In the genomic region with DNA sequence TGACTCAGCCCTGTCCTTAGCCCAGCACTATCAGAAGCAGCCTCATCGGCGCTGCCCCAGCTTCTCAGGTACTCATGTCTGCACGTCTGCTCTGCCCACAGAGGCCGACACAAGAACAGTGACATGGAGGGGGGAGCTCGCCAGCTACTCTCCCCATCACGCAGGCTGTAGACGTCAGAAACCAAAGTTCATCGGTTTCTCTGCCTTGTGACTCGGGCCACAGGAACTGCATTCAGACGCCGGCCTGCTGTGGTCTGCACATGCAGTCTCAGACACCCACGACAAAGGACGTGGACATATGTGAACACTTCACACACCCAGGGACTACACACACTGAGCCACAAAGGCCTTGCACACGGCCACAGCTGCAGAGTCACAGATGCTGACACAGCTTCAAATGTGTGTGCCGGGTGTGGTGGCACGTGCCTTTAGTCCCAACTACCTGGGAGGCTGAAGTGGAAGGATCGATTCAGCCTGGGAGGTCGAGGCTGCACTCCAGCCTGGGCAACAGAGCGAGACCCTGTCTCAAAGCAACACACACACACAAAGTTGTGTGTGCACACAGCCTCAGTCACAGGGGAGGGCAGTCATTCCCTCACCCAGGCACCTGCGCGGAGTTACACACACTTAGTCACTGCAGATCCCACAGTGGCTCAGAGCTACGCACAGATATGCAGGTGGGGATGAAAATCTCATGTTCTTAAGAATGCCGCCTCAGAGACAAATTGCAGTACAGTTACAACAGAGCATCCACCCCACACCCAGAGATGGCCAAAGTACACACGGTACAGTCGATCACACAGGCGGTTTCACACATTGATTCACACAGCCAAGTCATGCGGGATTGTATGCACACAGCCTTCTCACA, we compare ENCODE assay signal across 8 cellular contexts. TPM values are rescaled to one million over a fixed set of nuclear protein-coding genes. Genes with fewer than 3 reads are reported as not detected.
DNase-seq lines count a peak whose midpoint lies in the region; ATAC-seq lines count a peak whose summit lies in the region.

No MANE protein-coding gene starts in this region.

- DNase-seq in H4 (ENCODE audit: low spot score) = peak; percentile 57
- DNase-seq in RPMI7951 (ENCODE audit: low read depth) = peak; percentile 30
- peak; percentile 84 for DNase-seq in activated naive CD4-positive, alpha-beta T cell treated with Interleukin-2 at 50 U/mL for 16 hours
- peak; percentile 56 for DNase-seq in left ventricle myocardium superior
- peak; percentile 72 for DNase-seq in skeletal muscle cell (ENCODE audit: low read depth)
- DNase-seq in NCI-H2081 treated with DMSO at 0.1 percent for 48 hours (lab: John Stamatoyannopoulos, UW) = no peak
- no peak for DNase-seq in NCI-H1417 (lab: John Stamatoyannopoulos, UW)

- peaks cover 5% of the 10 kb centered on the region for H3K79me2 ChIP-seq in ACC112 (ENCODE audit: control insufficient read depth, insufficient read depth, low read length, unreplicated experiment)

- H3K27me3 ChIP-seq in ACC112 (ENCODE audit: insufficient read depth, low read length) = no peaks in the 10 kb centered on the region

- 0 out of 2 replicates have a peak overlapping the region, but pooled peaks have one; percentile 14 for H3K4me3 ChIP-seq in ACC112 (ENCODE audit: low read depth, low read length)
- peak overlapping the region; percentile 40 for H3K4me3 ChIP-seq in skeletal muscle cell (ENCODE audit: low read depth, low read length)

- peak overlapping the region; percentile 99 for H3K27ac ChIP-seq in ACC112 (ENCODE audit: low read depth, low read length)

- peaks cover 39% of the 10 kb centered on the region for H3K4me1 ChIP-seq in ACC112 (ENCODE audit: control insufficient read depth, insufficient read depth, low read length, unreplicated experiment)

- no peak for ATAC-seq in left ventricle myocardium superior

- intact Hi-C loops in left ventricle myocardium superior (cut with micrococcal nuclease) = no loop called here

- no peaks in the 10 kb centered on the region for H3K36me3 ChIP-seq in ACC112 (ENCODE audit: insufficient read depth, low read length)

- H2AFZ ChIP-seq in ACC112 (ENCODE audit: low read length, unreplicated experiment) = no peak overlapping the region

RNA-seq across cellular contexts. Expression of gene ZFP36, which starts 4.9 kb away (rescaled TPM):
- 4.0 and 5.7 TPM in 2 replicates for total RNA-seq in H4 (2014; rRNA removed; shearing (Covaris generic))
- total RNA-seq in RPMI7951 (2014; rRNA removed; shearing (Covaris generic)) = 2.9 and 6.4 TPM in 2 replicates
- 53.0 TPM for total RNA-seq in left ventricle myocardium superior

RNA-seq across cellular contexts. Expression of gene MED29, which starts 10.6 kb away (rescaled TPM):
- 26.7 and 58.5 TPM in 2 replicates for total RNA-seq in H4 (2014; rRNA removed; shearing (Covaris generic))
- 22.2 and 39.5 TPM in 2 replicates for total RNA-seq in RPMI7951 (2014; rRNA removed; shearing (Covaris generic))
- total RNA-seq in left ventricle myocardium superior = 22.2 TPM

RNA-seq across cellular contexts. Expression of gene PLEKHG2, which starts 10.7 kb away (rescaled TPM):
- total RNA-seq in H4 (2014; rRNA removed; shearing (Covaris generic)) = 5.3 and 7.1 TPM in 2 replicates
- total RNA-seq in RPMI7951 (2014; rRNA removed; shearing (Covaris generic)) = 4.8 and 13.0 TPM in 2 replicates
- total RNA-seq in left ventricle myocardium superior = 11.6 TPM

RNA-seq across cellular contexts. Expression of gene PAF1, which starts 10.9 kb away (rescaled TPM):
- 40.8 and 62.0 TPM in 2 replicates for total RNA-seq in H4 (2014; rRNA removed; shearing (Covaris generic))
- total RNA-seq in RPMI7951 (2014; rRNA removed; shearing (Covaris generic)) = 44.3 and 59.4 TPM in 2 replicates
- 34.8 TPM for total RNA-seq in left ventricle myocardium superior

RNA-seq across cellular contexts. Expression of gene RPS16, which starts 34.0 kb away (rescaled TPM):
- total RNA-seq in H4 (2014; rRNA removed; shearing (Covaris generic)) = 8.0 and 83.0 TPM in 2 replicates
- total RNA-seq in RPMI7951 (2014; rRNA removed; shearing (Covaris generic)) = 107 and 123 TPM in 2 replicates
- total RNA-seq in left ventricle myocardium superior = 1,154 TPM

Comparison
In these comparisons a context has a peak if more than half of its experiments do, and no peak if none do; other contexts are left out.
1. DNase-seq: peak in H4 (single experiment), RPMI7951 (single experiment), activated naive CD4-positive, alpha-beta T cell treated with Interleukin-2 at 50 U/mL for 16 hours (single experiment), left ventricle myocardium superior (single experiment) and skeletal muscle cell (single experiment); none in NCI-H2081 treated with DMSO at 0.1 percent for 48 hours (single experiment) and NCI-H1417 (0 of 3).